ENCODE assay signal across 1 cellular context in the genomic region with DNA sequence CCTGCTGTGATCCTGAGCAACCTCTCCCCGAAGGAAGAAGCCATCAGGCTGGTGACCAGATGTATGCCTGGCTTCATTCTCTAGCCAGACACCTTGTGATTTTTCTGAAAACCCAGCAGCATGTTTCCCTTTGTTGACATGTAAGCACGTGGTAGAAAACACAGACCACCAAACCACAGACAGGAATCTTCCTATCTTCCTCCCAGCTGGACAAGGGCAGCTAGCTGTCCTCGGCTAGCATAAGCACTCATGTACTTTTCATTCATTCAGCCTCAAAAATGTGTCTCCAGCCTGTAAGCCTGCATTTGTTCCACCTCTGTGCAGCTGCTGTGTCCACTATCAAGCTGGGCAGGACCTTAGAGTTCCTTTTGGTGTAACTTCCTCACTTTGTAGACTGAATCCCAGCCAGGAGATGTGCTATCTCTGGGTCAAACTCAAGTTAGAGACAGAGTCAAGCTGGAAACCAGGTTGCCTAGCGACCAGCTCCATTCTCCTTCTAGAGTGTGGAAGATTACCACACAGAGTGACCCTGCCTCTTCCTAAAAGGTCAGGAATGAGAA.
TF ChIP-seq lines count a peak whose summit lies in the region.

No MANE protein-coding gene starts in this region.

TF ChIP-seq in GM23338, 12 proteins besides CTCF, POLR2A, EP300 and RAD21 (continued from another document):
- TF ChIP-seq, protein P1, sequence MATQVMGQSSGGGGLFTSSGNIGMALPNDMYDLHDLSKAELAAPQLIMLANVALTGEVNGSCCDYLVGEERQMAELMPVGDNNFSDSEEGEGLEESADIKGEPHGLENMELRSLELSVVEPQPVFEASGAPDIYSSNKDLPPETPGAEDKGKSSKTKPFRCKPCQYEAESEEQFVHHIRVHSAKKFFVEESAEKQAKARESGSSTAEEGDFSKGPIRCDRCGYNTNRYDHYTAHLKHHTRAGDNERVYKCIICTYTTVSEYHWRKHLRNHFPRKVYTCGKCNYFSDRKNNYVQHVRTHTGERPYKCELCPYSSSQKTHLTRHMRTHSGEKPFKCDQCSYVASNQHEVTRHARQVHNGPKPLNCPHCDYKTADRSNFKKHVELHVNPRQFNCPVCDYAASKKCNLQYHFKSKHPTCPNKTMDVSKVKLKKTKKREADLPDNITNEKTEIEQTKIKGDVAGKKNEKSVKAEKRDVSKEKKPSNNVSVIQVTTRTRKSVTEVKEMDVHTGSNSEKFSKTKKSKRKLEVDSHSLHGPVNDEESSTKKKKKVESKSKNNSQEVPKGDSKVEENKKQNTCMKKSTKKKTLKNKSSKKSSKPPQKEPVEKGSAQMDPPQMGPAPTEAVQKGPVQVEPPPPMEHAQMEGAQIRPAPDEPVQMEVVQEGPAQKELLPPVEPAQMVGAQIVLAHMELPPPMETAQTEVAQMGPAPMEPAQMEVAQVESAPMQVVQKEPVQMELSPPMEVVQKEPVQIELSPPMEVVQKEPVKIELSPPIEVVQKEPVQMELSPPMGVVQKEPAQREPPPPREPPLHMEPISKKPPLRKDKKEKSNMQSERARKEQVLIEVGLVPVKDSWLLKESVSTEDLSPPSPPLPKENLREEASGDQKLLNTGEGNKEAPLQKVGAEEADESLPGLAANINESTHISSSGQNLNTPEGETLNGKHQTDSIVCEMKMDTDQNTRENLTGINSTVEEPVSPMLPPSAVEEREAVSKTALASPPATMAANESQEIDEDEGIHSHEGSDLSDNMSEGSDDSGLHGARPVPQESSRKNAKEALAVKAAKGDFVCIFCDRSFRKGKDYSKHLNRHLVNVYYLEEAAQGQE (IDR thresholded peaks at IDR 0.05; ENCODE audit: unreplicated experiment), result no peak
- no peak for TF ChIP-seq ZNF114 (CRISPR knock-in tag; IDR thresholded peaks at IDR 0.05)
- TF ChIP-seq, protein P2, sequence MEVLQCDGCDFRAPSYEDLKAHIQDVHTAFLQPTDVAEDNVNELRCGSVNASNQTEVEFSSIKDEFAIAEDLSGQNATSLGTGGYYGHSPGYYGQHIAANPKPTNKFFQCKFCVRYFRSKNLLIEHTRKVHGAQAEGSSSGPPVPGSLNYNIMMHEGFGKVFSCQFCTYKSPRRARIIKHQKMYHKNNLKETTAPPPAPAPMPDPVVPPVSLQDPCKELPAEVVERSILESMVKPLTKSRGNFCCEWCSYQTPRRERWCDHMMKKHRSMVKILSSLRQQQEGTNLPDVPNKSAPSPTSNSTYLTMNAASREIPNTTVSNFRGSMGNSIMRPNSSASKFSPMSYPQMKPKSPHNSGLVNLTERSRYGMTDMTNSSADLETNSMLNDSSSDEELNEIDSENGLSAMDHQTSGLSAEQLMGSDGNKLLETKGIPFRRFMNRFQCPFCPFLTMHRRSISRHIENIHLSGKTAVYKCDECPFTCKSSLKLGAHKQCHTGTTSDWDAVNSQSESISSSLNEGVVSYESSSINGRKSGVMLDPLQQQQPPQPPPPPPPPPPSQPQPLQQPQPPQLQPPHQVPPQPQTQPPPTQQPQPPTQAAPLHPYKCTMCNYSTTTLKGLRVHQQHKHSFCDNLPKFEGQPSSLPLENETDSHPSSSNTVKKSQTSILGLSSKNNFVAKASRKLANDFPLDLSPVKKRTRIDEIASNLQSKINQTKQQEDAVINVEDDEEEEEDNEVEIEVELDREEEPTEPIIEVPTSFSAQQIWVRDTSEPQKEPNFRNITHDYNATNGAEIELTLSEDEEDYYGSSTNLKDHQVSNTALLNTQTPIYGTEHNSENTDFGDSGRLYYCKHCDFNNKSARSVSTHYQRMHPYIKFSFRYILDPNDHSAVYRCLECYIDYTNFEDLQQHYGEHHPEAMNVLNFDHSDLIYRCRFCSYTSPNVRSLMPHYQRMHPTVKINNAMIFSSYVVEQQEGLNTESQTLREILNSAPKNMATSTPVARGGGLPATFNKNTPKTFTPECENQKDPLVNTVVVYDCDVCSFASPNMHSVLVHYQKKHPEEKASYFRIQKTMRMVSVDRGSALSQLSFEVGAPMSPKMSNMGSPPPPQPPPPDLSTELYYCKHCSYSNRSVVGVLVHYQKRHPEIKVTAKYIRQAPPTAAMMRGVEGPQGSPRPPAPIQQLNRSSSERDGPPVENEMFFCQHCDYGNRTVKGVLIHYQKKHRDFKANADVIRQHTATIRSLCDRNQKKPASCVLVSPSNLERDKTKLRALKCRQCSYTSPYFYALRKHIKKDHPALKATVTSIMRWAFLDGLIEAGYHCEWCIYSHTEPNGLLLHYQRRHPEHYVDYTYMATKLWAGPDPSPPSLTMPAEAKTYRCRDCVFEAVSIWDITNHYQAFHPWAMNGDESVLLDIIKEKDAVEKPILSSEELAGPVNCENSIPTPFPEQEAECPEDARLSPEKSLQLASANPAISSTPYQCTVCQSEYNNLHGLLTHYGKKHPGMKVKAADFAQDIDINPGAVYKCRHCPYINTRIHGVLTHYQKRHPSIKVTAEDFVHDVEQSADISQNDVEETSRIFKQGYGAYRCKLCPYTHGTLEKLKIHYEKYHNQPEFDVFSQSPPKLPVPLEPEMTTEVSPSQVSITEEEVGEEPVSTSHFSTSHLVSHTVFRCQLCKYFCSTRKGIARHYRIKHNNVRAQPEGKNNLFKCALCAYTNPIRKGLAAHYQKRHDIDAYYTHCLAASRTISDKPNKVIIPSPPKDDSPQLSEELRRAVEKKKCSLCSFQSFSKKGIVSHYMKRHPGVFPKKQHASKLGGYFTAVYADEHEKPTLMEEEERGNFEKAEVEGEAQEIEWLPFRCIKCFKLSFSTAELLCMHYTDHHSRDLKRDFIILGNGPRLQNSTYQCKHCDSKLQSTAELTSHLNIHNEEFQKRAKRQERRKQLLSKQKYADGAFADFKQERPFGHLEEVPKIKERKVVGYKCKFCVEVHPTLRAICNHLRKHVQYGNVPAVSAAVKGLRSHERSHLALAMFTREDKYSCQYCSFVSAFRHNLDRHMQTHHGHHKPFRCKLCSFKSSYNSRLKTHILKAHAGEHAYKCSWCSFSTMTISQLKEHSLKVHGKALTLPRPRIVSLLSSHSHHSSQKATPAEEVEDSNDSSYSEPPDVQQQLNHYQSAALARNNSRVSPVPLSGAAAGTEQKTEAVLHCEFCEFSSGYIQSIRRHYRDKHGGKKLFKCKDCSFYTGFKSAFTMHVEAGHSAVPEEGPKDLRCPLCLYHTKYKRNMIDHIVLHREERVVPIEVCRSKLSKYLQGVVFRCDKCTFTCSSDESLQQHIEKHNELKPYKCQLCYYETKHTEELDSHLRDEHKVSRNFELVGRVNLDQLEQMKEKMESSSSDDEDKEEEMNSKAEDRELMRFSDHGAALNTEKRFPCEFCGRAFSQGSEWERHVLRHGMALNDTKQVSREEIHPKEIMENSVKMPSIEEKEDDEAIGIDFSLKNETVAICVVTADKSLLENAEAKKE (CRISPR knock-in tag; IDR thresholded peaks at IDR 0.05), result no peak
- no peak for TF ChIP-seq EZH2phosphoT487 (IDR thresholded peaks at IDR 0.05; ENCODE audit: unreplicated experiment)
- no peak for TF ChIP-seq EZH2 (IDR thresholded peaks at IDR 0.05; ENCODE audit: low read depth, unreplicated experiment)
